Comparison of ENCODE assay signal across 1 cellular context in genomic region chr20:25299801-25300200, GRCh38.
TF ChIP-seq lines count a peak whose summit lies in the region.

No MANE protein-coding gene starts in this region.

TF ChIP-seq in HCT116, 20 proteins besides CTCF, POLR2A, EP300 and RAD21:
- TF ChIP-seq JUND (IDR thresholded peaks at IDR 0.05) (no peak), EGR1 (IDR thresholded peaks at IDR 0.05; ENCODE audit: low read depth) (no peak), CBX3 (IDR thresholded peaks at IDR 0.05; ENCODE audit: low read depth) (no peak), EZH2phosphoT487 (IDR thresholded peaks at IDR 0.05; ENCODE audit: borderline replicate concordance) (no peak), POLR2AphosphoS5 (IDR thresholded peaks at IDR 0.05; ENCODE audit: low read depth, low read length) (no peak), SP1 (IDR thresholded peaks at IDR 0.05; ENCODE audit: low read depth) (no peak), ZFX (IDR thresholded peaks at IDR 0.05) (no peak), TCF7L2 (IDR thresholded peaks at IDR 0.05; ENCODE audit: borderline replicate concordance, extremely low read depth, insufficient read depth, insufficient read length) (no peak), SRF (IDR thresholded peaks at IDR 0.05; ENCODE audit: low read depth) (no peak), ELF1 (IDR thresholded peaks at IDR 0.05; ENCODE audit: borderline replicate concordance, low read depth) (no peak), CEBPB (IDR thresholded peaks at IDR 0.05; ENCODE audit: low read depth) (no peak), ATF3 (IDR thresholded peaks at IDR 0.05) (no peak)
- TF ChIP-seq, protein P1, sequence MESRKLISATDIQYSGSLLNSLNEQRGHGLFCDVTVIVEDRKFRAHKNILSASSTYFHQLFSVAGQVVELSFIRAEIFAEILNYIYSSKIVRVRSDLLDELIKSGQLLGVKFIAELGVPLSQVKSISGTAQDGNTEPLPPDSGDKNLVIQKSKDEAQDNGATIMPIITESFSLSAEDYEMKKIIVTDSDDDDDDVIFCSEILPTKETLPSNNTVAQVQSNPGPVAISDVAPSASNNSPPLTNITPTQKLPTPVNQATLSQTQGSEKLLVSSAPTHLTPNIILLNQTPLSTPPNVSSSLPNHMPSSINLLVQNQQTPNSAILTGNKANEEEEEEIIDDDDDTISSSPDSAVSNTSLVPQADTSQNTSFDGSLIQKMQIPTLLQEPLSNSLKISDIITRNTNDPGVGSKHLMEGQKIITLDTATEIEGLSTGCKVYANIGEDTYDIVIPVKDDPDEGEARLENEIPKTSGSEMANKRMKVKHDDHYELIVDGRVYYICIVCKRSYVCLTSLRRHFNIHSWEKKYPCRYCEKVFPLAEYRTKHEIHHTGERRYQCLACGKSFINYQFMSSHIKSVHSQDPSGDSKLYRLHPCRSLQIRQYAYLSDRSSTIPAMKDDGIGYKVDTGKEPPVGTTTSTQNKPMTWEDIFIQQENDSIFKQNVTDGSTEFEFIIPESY (IDR thresholded peaks at IDR 0.05; ENCODE audit: extremely low read depth, insufficient replicate concordance, low read length), result no peak
- TF ChIP-seq, protein P2, sequence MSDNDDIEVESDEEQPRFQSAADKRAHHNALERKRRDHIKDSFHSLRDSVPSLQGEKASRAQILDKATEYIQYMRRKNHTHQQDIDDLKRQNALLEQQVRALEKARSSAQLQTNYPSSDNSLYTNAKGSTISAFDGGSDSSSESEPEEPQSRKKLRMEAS (IDR thresholded peaks at IDR 0.05), result no peak
